ENCODE assay signal across 1 cellular context in the genomic region with DNA sequence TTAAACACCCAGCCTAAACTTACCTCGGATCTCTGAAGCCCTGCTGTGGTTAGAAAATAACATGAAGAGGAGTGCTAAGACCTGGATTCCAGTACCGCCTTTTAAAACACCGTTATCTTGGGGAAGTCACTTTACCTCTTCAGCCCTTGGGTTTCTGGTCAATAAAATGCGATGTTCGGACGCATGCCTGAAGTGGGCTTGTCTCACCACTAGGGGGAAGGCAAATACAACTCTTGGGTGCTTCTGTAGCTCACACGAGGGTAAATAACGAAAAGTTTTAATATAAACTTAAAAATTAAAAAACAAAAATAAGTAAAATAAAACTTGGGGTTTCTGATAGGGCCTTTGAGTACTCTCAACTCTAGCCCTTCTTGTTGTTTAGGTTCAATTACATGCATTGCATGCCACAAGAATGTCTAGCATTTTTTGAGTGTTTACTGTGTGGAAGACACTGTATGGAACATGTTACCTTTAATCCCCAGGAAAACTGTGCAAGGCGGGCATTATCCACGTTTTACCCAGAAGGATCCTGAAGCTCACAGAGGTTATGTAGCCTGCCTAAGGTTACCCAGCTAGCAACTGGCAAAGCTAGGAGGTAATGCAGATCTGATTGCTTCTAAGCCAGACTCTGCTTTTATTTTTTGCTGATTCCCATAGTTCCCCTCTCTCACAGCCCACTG.
A peak's percentile ranks its signal among the peaks of the same experiment; 100 is the strongest.
TF ChIP-seq lines count a peak whose summit lies in the region.

No MANE protein-coding gene starts in this region.

TF ChIP-seq in HepG2, 621 proteins besides CTCF, POLR2A, EP300 and RAD21 (continued from another document):
- TF ChIP-seq, protein P1, sequence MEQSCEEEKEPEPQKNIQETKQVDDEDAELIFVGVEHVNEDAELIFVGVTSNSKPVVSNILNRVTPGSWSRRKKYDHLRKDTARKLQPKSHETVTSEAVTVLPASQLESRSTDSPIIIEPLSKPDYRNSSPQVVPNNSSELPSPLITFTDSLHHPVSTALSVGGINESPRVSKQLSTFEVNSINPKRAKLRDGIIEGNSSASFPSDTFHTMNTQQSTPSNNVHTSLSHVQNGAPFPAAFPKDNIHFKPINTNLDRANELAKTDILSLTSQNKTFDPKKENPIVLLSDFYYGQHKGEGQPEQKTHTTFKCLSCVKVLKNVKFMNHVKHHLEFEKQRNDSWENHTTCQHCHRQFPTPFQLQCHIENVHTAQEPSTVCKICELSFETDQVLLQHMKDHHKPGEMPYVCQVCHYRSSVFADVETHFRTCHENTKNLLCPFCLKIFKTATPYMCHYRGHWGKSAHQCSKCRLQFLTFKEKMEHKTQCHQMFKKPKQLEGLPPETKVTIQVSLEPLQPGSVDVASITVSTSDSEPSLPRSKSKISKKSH (CRISPR knock-in tag; IDR thresholded peaks at IDR 0.05; ENCODE audit: borderline replicate concordance): no peak
- TF ChIP-seq SMC3 (IDR thresholded peaks at IDR 0.05; ENCODE audit: low read length) (peak; percentile 80), CEBPG (CRISPR knock-in tag; IDR thresholded peaks at IDR 0.05) (0 out of 2 replicates have a peak, but pooled peaks have one; percentile 5), ZFP82 (CRISPR knock-in tag; IDR thresholded peaks at IDR 0.05; ENCODE audit: borderline replicate concordance) (no peak), STAG1 (CRISPR knock-in tag; IDR thresholded peaks at IDR 0.05) (peak; percentile 86), ZNF629 (CRISPR knock-in tag; conservative IDR thresholded peaks at IDR 0.05) (no peak)
- TF ChIP-seq, protein P2, sequence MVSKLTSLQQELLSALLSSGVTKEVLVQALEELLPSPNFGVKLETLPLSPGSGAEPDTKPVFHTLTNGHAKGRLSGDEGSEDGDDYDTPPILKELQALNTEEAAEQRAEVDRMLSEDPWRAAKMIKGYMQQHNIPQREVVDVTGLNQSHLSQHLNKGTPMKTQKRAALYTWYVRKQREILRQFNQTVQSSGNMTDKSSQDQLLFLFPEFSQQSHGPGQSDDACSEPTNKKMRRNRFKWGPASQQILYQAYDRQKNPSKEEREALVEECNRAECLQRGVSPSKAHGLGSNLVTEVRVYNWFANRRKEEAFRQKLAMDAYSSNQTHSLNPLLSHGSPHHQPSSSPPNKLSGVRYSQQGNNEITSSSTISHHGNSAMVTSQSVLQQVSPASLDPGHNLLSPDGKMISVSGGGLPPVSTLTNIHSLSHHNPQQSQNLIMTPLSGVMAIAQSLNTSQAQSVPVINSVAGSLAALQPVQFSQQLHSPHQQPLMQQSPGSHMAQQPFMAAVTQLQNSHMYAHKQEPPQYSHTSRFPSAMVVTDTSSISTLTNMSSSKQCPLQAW (CRISPR knock-in tag; IDR thresholded peaks at IDR 0.05): no peak
- TF ChIP-seq, protein P3, sequence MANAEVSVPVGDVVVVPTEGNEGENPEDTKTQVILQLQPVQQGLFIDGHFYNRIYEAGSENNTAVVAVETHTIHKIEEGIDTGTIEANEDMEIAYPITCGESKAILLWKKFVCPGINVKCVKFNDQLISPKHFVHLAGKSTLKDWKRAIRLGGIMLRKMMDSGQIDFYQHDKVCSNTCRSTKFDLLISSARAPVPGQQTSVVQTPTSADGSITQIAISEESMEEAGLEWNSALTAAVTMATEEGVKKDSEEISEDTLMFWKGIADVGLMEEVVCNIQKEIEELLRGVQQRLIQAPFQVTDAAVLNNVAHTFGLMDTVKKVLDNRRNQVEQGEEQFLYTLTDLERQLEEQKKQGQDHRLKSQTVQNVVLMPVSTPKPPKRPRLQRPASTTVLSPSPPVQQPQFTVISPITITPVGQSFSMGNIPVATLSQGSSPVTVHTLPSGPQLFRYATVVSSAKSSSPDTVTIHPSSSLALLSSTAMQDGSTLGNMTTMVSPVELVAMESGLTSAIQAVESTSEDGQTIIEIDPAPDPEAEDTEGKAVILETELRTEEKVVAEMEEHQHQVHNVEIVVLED (CRISPR knock-in tag; IDR thresholded peaks at IDR 0.05; ENCODE audit: borderline replicate concordance): no peak
- TF ChIP-seq, protein P4, sequence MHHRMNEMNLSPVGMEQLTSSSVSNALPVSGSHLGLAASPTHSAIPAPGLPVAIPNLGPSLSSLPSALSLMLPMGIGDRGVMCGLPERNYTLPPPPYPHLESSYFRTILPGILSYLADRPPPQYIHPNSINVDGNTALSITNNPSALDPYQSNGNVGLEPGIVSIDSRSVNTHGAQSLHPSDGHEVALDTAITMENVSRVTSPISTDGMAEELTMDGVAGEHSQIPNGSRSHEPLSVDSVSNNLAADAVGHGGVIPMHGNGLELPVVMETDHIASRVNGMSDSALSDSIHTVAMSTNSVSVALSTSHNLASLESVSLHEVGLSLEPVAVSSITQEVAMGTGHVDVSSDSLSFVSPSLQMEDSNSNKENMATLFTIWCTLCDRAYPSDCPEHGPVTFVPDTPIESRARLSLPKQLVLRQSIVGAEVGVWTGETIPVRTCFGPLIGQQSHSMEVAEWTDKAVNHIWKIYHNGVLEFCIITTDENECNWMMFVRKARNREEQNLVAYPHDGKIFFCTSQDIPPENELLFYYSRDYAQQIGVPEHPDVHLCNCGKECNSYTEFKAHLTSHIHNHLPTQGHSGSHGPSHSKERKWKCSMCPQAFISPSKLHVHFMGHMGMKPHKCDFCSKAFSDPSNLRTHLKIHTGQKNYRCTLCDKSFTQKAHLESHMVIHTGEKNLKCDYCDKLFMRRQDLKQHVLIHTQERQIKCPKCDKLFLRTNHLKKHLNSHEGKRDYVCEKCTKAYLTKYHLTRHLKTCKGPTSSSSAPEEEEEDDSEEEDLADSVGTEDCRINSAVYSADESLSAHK (CRISPR knock-in tag; IDR thresholded peaks at IDR 0.05; ENCODE audit: borderline replicate concordance): no peak
TF ChIP-seq in HepG2: peak in this region for 5.
